ENCODE assay signal across 8 cellular contexts in the genomic region with DNA sequence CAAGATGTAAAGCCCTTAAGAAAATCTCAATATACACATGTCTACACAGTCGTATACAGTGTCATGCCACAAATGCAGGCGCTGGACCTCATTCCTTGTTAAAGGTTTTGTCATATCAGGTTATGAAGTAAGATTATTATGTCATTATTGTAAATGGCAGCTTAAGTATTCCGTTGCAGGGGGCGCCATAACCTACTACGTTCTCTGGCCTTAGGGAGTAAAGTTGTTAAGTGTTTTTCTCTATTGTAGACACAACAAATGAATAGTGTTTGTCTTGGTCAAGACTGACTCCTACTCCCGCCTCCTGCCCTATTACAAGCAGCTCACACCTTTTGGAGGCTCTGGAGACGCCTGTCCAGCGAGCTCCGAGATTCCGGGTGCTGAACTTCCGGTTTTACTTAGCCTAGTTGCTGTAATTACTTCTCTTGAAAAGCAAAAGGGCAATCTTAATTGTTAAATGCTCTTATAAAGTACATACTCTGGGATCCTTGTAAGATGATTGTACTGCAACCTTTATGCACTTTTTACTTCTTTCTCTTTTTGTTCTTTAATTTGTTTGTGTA. TPM values are rescaled to one million over a fixed set of nuclear protein-coding genes. Genes with fewer than 3 reads are reported as not detected.
DNase-seq lines count a peak whose midpoint lies in the region; ATAC-seq and TF ChIP-seq lines count a peak whose summit lies in the region.

No MANE protein-coding gene starts in this region.

- peak overlapping the region; percentile 72 for H3K9ac ChIP-seq in muscle layer of colon (ENCODE audit: low read length)

- H3K27me3 Mint-ChIP-seq in activated CD8-positive, alpha-beta memory T cell treated with anti-CD3 and anti-CD28 coated beads, Interleukin-2, amount 10 ng/mL, durations not matched to agents 7 days and 5 days: no peaks in the 10 kb centered on the region
- H3K27me3 Mint-ChIP-seq in stimulated activated naive CD8-positive, alpha-beta T cell treated with anti-CD3 and anti-CD28 coated beads, Interleukin-15, Interleukin-2, amounts not matched to agents 100 ng/mL and 50 ng/mL, for 24 hours: no peaks in the 10 kb centered on the region

- peak overlapping the region; percentile 87 to 93 for H3K4me3 ChIP-seq in muscle layer of colon (ENCODE audit: low read depth in 1 of 2, low read length in 2 of 2)

- peak; percentile 41 for ATAC-seq in HG03280 (IDR thresholded peaks at IDR 0.05; ENCODE audit: unreplicated experiment)
- ATAC-seq in activated CD8-positive, alpha-beta memory T cell treated with anti-CD3 and anti-CD28 coated beads, Interleukin-2, amount 10 ng/mL, durations not matched to agents 7 days and 5 days: peak; percentile 52

- CTCF ChIA-PET in activated CD8-positive, alpha-beta memory T cell treated with anti-CD3 and anti-CD28 coated beads, Interleukin-2, amount 10 ng/mL, durations not matched to agents 7 days and 5 days (lab: Charles Lee): interaction anchor here (0.8 to 4.8 kb wide), 29 partner anchors 8 to 783 kb away, joined by 3 to 109 read pairs (median 5); partner anchors contain the start of genes ANKIB1, CYP51A1, KRIT1 and LRRD1

- H3K4me3 Mint-ChIP-seq in activated CD8-positive, alpha-beta memory T cell treated with anti-CD3 and anti-CD28 coated beads, Interleukin-2, amount 10 ng/mL, durations not matched to agents 7 days and 5 days: peak overlapping the region; percentile 80
- peak overlapping the region; percentile 83 for H3K4me3 Mint-ChIP-seq in stimulated activated naive CD8-positive, alpha-beta T cell treated with anti-CD3 and anti-CD28 coated beads, Interleukin-15, Interleukin-2, amounts not matched to agents 100 ng/mL and 50 ng/mL, for 24 hours

- peak overlapping the region; percentile 87 for H3K27ac Mint-ChIP-seq in activated CD8-positive, alpha-beta memory T cell treated with anti-CD3 and anti-CD28 coated beads, Interleukin-2, amount 10 ng/mL, durations not matched to agents 7 days and 5 days
- H3K27ac Mint-ChIP-seq in stimulated activated naive CD8-positive, alpha-beta T cell treated with anti-CD3 and anti-CD28 coated beads, Interleukin-15, Interleukin-2, amounts not matched to agents 100 ng/mL and 50 ng/mL, for 24 hours: peak overlapping the region; percentile 90

- no peaks in the 10 kb centered on the region for H3K9me3 Mint-ChIP-seq in activated CD8-positive, alpha-beta memory T cell treated with anti-CD3 and anti-CD28 coated beads, Interleukin-2, amount 10 ng/mL, durations not matched to agents 7 days and 5 days (ENCODE audit: low read depth)
- no peaks in the 10 kb centered on the region for H3K9me3 Mint-ChIP-seq in stimulated activated naive CD8-positive, alpha-beta T cell treated with anti-CD3 and anti-CD28 coated beads, Interleukin-15, Interleukin-2, amounts not matched to agents 100 ng/mL and 50 ng/mL, for 24 hours

- peaks cover 32% of the 10 kb centered on the region for H3K36me3 ChIP-seq in muscle layer of colon (ENCODE audit: insufficient read depth, low read length)

- peak overlapping the region; percentile 98 for H3K27ac ChIP-seq in C4-2B
- H3K27ac ChIP-seq in epithelial cell of prostate: peak overlapping the region; percentile 87
- peak overlapping the region; percentile 97 for H3K27ac ChIP-seq in muscle layer of colon (ENCODE audit: low read depth, low read length)

- peak; percentile 30 for TF ChIP-seq POLR2A in GM18951 (IDR thresholded peaks at IDR 0.05; ENCODE audit: extremely low read depth, insufficient read depth, insufficient read length)

- in situ Hi-C loops in GM18951 (cut with MboI; ENCODE audit: low sequenced_read_pairs, unreplicated experiment): loop anchor here (25.0 kb wide), 2 partner anchors 611 to 614 kb away; no protein-coding TSS in a partner anchor

- H3K9me3 ChIP-seq in muscle layer of colon (ENCODE audit: low read length): no peaks in the 10 kb centered on the region

- no peaks in the 10 kb centered on the region for H3K27me3 ChIP-seq in muscle layer of colon (ENCODE audit: control insufficient read depth in 1 of 2, insufficient read depth in 2 of 2, low read length in 2 of 2)

- DNase-seq in NCI-H82 treated with DMSO at 0.1 percent for 48 hours (lab: John Stamatoyannopoulos, UW; ENCODE audit: unreplicated experiment) (peak; percentile 10), epithelial cell of prostate (ENCODE audit: low read depth, low spot score) (no peak)
- peak; percentile 76 for DNase-seq in activated CD8-positive, alpha-beta memory T cell treated with anti-CD3 and anti-CD28 coated beads, Interleukin-2, amount 10 ng/mL, durations not matched to agents 7 days and 5 days

- peaks cover 11% of the 10 kb centered on the region for H3K4me1 Mint-ChIP-seq in activated CD8-positive, alpha-beta memory T cell treated with anti-CD3 and anti-CD28 coated beads, Interleukin-2, amount 10 ng/mL, durations not matched to agents 7 days and 5 days
- peaks cover 22% of the 10 kb centered on the region for H3K4me1 Mint-ChIP-seq in stimulated activated naive CD8-positive, alpha-beta T cell treated with anti-CD3 and anti-CD28 coated beads, Interleukin-15, Interleukin-2, amounts not matched to agents 100 ng/mL and 50 ng/mL, for 24 hours (ENCODE audit: low read depth)

- TF ChIP-seq CTCF in C4-2B (conservative IDR thresholded peaks at IDR 0.05): no peak; the same call in none of the 2 replicates

- H3K36me3 Mint-ChIP-seq in activated CD8-positive, alpha-beta memory T cell treated with anti-CD3 and anti-CD28 coated beads, Interleukin-2, amount 10 ng/mL, durations not matched to agents 7 days and 5 days: peaks cover 21% of the 10 kb centered on the region
- peaks cover 23% of the 10 kb centered on the region for H3K36me3 Mint-ChIP-seq in stimulated activated naive CD8-positive, alpha-beta T cell treated with anti-CD3 and anti-CD28 coated beads, Interleukin-15, Interleukin-2, amounts not matched to agents 100 ng/mL and 50 ng/mL, for 24 hours (ENCODE audit: low read depth)

- H3K4me1 ChIP-seq in muscle layer of colon (ENCODE audit: insufficient read depth, low read length): peaks cover 10% of the 10 kb centered on the region

RNA-seq across cellular contexts. Expression of gene GATAD1, which starts 1.0 kb away (rescaled TPM):
- total RNA-seq in activated CD8-positive, alpha-beta memory T cell treated with anti-CD3 and anti-CD28 coated beads, Interleukin-2, amount 10 ng/mL, durations not matched to agents 7 days and 5 days: 10 to 100 TPM; 18.3 to 21.0 TPM

RNA-seq across cellular contexts. Expression of gene ERVW-1, which starts 29.5 kb away (rescaled TPM):
- not detected for total RNA-seq in activated CD8-positive, alpha-beta memory T cell treated with anti-CD3 and anti-CD28 coated beads, Interleukin-2, amount 10 ng/mL, durations not matched to agents 7 days and 5 days
